13 cellular contexts compared by ENCODE assay signal in genomic region chr12:67534671-67535070, GRCh38.
DNase-seq lines count a peak whose midpoint lies in the region; ATAC-seq and TF ChIP-seq lines count a peak whose summit lies in the region.
"Had no signal": no experiment of that assay in that cellular context is flagged by ENCODE, and none has a peak within 500 bp of the region (broad histone marks: within the 10 kb centered on the region; RNA-seq: fewer than 3 reads in every experiment).

No MANE protein-coding gene starts in this region.

- DNase-seq in GM03348 (ENCODE audit: low spot score) (peak; percentile 83), SJCRH30 (peak; percentile 22 to 55), fibroblast of villous mesenchyme (ENCODE audit: low read depth) (peak; percentile 60), posterior vena cava (ENCODE audit: low spot score) (peak; percentile 78), NCI-H2227 (lab: John Stamatoyannopoulos, UW; ENCODE audit: unreplicated experiment) (no peak), thyroid gland (no peak)
- DNase-seq: activated B cell treated with CpG ODN at 0.5 μM for 24 hours; effector CD8-positive, alpha-beta T cell; islet precursor cell; NCI-H1417; right lobe of liver had no signal

- H3K27me3 ChIP-seq in SJCRH30 (no peaks in the 10 kb centered on the region), thyroid gland (no peaks in the 10 kb centered on the region)
- H3K27me3 ChIP-seq: right lobe of liver had no signal

- TF ChIP-seq CTCF in fibroblast of villous mesenchyme (IDR thresholded peaks at IDR 0.05; ENCODE audit: insufficient read depth, low read depth, low read length) (no peak), thyroid gland (IDR thresholded peaks at IDR 0.05) (no peak)

- H3K9me3 ChIP-seq in SJCRH30 (replicated peaks) (no peaks in the 10 kb centered on the region), thyroid gland (no peaks in the 10 kb centered on the region)
- H3K9me3 ChIP-seq: right lobe of liver had no signal

- ATAC-seq in HG03442 (IDR thresholded peaks at IDR 0.05; ENCODE audit: unreplicated experiment) (no peak), HG02840 (IDR thresholded peaks at IDR 0.05; ENCODE audit: low FRiP score, unreplicated experiment) (no peak)
- ATAC-seq: right lobe of liver had no signal

- 56 to 82% methylated on average over 4 of the region's 4 CpGs for WGBS in thyroid gland, 2 donors

- TF ChIP-seq POLR2A in thyroid gland (IDR thresholded peaks at IDR 0.05): no peak

- H3K4me3 ChIP-seq in SJCRH30 (no peak overlapping the region), fibroblast of villous mesenchyme (ENCODE audit: low read depth, low read length) (no peak overlapping the region), thyroid gland (replicated peaks in 1 of 3) (no peak overlapping the region)
- H3K4me3 ChIP-seq: right lobe of liver had no signal

- no peak overlapping the region; the same call in 1 of the 2 replicates for H3K27ac ChIP-seq in SJCRH30
- no peak overlapping the region for H3K27ac ChIP-seq in thyroid gland
- H3K27ac ChIP-seq: right lobe of liver had no signal

- intact Hi-C loops in posterior vena cava (cut with DNase I) (no loop called here), thyroid gland (cut with DNase I) (no loop called here)

- H3K36me3 ChIP-seq in SJCRH30 (no peaks in the 10 kb centered on the region), thyroid gland (no peaks in the 10 kb centered on the region)
- H3K36me3 ChIP-seq: right lobe of liver had no signal

- H3K4me1 ChIP-seq in SJCRH30 (peaks cover 14% of the 10 kb centered on the region), thyroid gland (no peaks in the 10 kb centered on the region)
- H3K4me1 ChIP-seq: right lobe of liver had no signal

Comparison
In these comparisons a context has a peak if more than half of its experiments do, and no peak if none do; other contexts are left out.
1. DNase-seq: peak in GM03348 (single experiment), SJCRH30 (2 of 2), fibroblast of villous mesenchyme (single experiment) and posterior vena cava (single experiment); none in NCI-H2227 (single experiment) and thyroid gland (0 of 2).